ENCODE assay signal across 1 cellular context in genomic region chr7:36117201-36117840, GRCh38.
TF ChIP-seq lines count a peak whose summit lies in the region.

No MANE protein-coding gene starts in this region.

TF ChIP-seq in A549, 52 proteins besides CTCF, POLR2A, EP300 and RAD21 (continued from another document):
- TF ChIP-seq REST (IDR thresholded peaks at IDR 0.05), result no peak
- TF ChIP-seq NR3C1 (IDR thresholded peaks at IDR 0.05), result no peak
